28 cellular contexts compared by ENCODE assay signal in the genomic region with DNA sequence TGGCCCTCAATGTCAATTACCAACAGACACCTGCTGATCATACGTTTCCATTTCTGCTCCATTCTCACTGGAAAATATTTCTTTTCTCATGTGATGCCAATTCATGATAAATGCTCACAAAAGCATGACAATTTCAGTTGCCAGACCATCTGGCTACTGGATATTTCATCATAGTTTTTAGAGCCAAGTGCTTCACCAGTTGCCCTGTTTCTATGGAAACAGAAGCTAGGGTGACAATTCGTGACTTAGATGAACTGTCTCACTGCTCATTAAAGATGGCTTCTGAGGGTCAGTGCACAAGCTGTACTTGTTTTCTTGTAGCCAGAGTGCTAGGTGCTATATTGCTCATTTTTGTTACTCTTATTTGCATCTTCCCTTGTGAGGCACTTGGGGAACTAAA.
DNase-seq lines count a peak whose midpoint lies in the region; ATAC-seq, FAIRE-seq and TF ChIP-seq lines count a peak whose summit lies in the region.
"Had no signal": no experiment of that assay in that cellular context is flagged by ENCODE, and none has a peak within 500 bp of the region (broad histone marks: within the 10 kb centered on the region; RNA-seq: fewer than 3 reads in every experiment).

No MANE protein-coding gene starts in this region.

- H3K79me2 ChIP-seq in K562 (ENCODE audit: control insufficient read depth, insufficient read depth, low read length) (no peaks in the 10 kb centered on the region), SK-N-SH (ENCODE audit: insufficient read depth) (no peaks in the 10 kb centered on the region)
- H3K79me2 ChIP-seq: parathyroid adenoma had no signal

- intact Hi-C loops in K562 (cut with micrococcal nuclease): no loop called here

- no peak overlapping the region for H3K9ac ChIP-seq in K562 (ENCODE audit: insufficient read depth in 1 of 2, low read depth in 2 of 2, low read length in 2 of 2)
- no peak overlapping the region for H3K9ac ChIP-seq in SK-N-SH
- H3K9ac ChIP-seq: GM23248, parathyroid adenoma had no signal

- H3F3A ChIP-seq in SK-N-SH (replicated peaks; ENCODE audit: insufficient read depth): no peaks in the 10 kb centered on the region

- peak; percentile 28 to 66 for DNase-seq in NCI-H2081 (lab: John Stamatoyannopoulos, UW)
- no peak for DNase-seq in NCI-H2081 treated with DMSO at 0.1 percent for 48 hours (lab: John Stamatoyannopoulos, UW)
- peak; percentile 86 for DNase-seq in NCI-H2171 treated with DMSO at 0.1 percent for 48 hours (lab: John Stamatoyannopoulos, UW)
- DNase-seq in K562 (ENCODE audit: extremely low read depth in 1 of 4, low spot score in 3 of 4): no peak
- DNase-seq in superior temporal gyrus (ENCODE audit: extremely low spot score): peak; percentile 75
- no peak for DNase-seq in activated naive CD4-positive, alpha-beta T cell treated with Interleukin-2 at 50 U/mL for 16 hours
- DNase-seq in SK-N-SH: no peak
- no peak for DNase-seq in type B pancreatic cell (ENCODE audit: extremely low spot score, unreplicated experiment)
- DNase-seq: activated CD4-positive, alpha-beta T cell treated with anti-CD3 and anti-CD28 coated beads for 4 hours; activated T-cell treated with anti-CD3 and anti-CD28 coated beads, Interleukin-2, amount 50 U/mL, for 48 hours; effector CD8-positive, alpha-beta T cell; foreskin melanocyte; GM23248; left ventricle myocardium superior; NCI-H69; right cardiac atrium; SIG-M5; stomach; T-helper 1 cell; trophoblast cell had no signal

- TF ChIP-seq POLR2A in K562 (conservative IDR thresholded peaks at IDR 0.05): no peak

- ATAC-seq in K562: no peak
- ATAC-seq: A549; HepG2; left ventricle myocardium superior; natural killer cell treated with Interleukin-12 subunit alpha and Interleukin-12 subunit beta and Interleukin-15 and Interleukin-18, amount 100 ng/mL, for 72 hours; right cardiac atrium had no signal

- no TSS peak for BruUV-seq in K562 (replicated peaks; lab: Mats Ljungman, UMichigan)

- FAIRE-seq in K562 (lab: Jason Lieb, UNC): no peak
- FAIRE-seq: A549, astrocyte, HepG2 had no signal

- in situ Hi-C loops in K562 (cut with MboI): no loop called here

- TF ChIP-seq EP300 in K562 (IDR thresholded peaks at IDR 0.05; ENCODE audit: low read length): no peak
- TF ChIP-seq EP300 in SK-N-SH (IDR thresholded peaks at IDR 0.05; ENCODE audit: borderline replicate concordance in 1 of 2, low read depth in 1 of 2, low read length in 1 of 2): no peak

- POLR2A ChIA-PET in K562 (lab: Yijun Ruan, JAX) (no interaction called here), SK-N-SH (lab: Yijun Ruan, JAX) (no interaction called here)

- H3K27me3 ChIP-seq in K562 (ENCODE audit: control insufficient read depth in 2 of 2, insufficient read depth in 2 of 2, low read length in 2 of 2): no peaks in the 10 kb centered on the region
- H3K27me3 ChIP-seq in SK-N-SH (ENCODE audit: insufficient read depth): no peaks in the 10 kb centered on the region
- H3K27me3 ChIP-seq: stomach had no signal

- peaks cover 4% of the 10 kb centered on the region for H3K9me3 Mint-ChIP-seq in type B pancreatic cell
- H3K9me3 Mint-ChIP-seq: activated naive CD4-positive, alpha-beta T cell treated with anti-CD3 and anti-CD28 coated beads, Interleukin-2, amount 50 U/mL, for 24 hours had no signal

- no peak overlapping the region for H3K4me3 ChIP-seq in K562
- H3K4me3 ChIP-seq in SK-N-SH (ENCODE audit: low read depth in 2 of 2, low read length in 1 of 2): no peak overlapping the region
- H3K4me3 ChIP-seq: A549, GM23248, stomach had no signal

- no peaks in the 10 kb centered on the region for H3K9me3 ChIP-seq in K562 (replicated peaks; ENCODE audit: control insufficient read depth, insufficient read depth, low read depth, low read length)
- H3K9me3 ChIP-seq in SK-N-SH: no peaks in the 10 kb centered on the region
- H3K9me3 ChIP-seq: A549, stomach had no signal

- no peak for TF ChIP-seq CTCF in K562 (IDR thresholded peaks at IDR 0.05 in 2 of 3, conservative IDR thresholded peaks at IDR 0.05 in 1 of 3; ENCODE audit: insufficient read depth in 2 of 3, low read depth in 1 of 3, low read length in 3 of 3)
- TF ChIP-seq CTCF in SK-N-SH (IDR thresholded peaks at IDR 0.05): no peak
- TF ChIP-seq CTCF in type B pancreatic cell (conservative IDR thresholded peaks at IDR 0.05): no peak

- no peaks in the 10 kb centered on the region for H3K9me1 ChIP-seq in K562 (ENCODE audit: control insufficient read depth, insufficient read depth, low read length)

- H3K36me3 ChIP-seq in K562 (ENCODE audit: control insufficient read depth, insufficient read depth, low read length): no peaks in the 10 kb centered on the region
- H3K36me3 ChIP-seq in SK-N-SH (replicated peaks in 1 of 2; ENCODE audit: control insufficient read depth in 1 of 2, insufficient read depth in 2 of 2, low read length in 1 of 2): no peaks in the 10 kb centered on the region
- H3K36me3 ChIP-seq: stomach had no signal

- no peaks in the 10 kb centered on the region for H3K4me1 Mint-ChIP-seq in type B pancreatic cell (ENCODE audit: unreplicated experiment)
- H3K4me1 Mint-ChIP-seq: activated naive CD4-positive, alpha-beta T cell treated with anti-CD3 and anti-CD28 coated beads, Interleukin-2, amount 50 U/mL, for 24 hours; mesothelial cell of epicardium had no signal

- H3K4me3 Mint-ChIP-seq in type B pancreatic cell: no peak overlapping the region
- H3K4me3 Mint-ChIP-seq: activated naive CD4-positive, alpha-beta T cell treated with anti-CD3 and anti-CD28 coated beads, Interleukin-2, amount 50 U/mL, for 24 hours; mesothelial cell of epicardium; natural killer cell treated with Interleukin-12 subunit alpha and Interleukin-12 subunit beta and Interleukin-15 and Interleukin-18, amount 100 ng/mL, for 72 hours had no signal

- 0 out of 2 replicates have a peak, but pooled peaks cover 3% of the 10 kb centered on the region for H3K9me2 ChIP-seq in SK-N-SH

- H2AFZ ChIP-seq in K562 (ENCODE audit: low read depth, low read length) (no peak overlapping the region), SK-N-SH (ENCODE audit: low read depth) (no peak overlapping the region)
- H2AFZ ChIP-seq: GM23248, parathyroid adenoma had no signal

- WGBS in K562 (ENCODE audit: insufficient coverage, low coverage, missing lambda C conversion rate): 2% methylated on average over 2 of the region's 2 CpGs
- WGBS in SK-N-SH (ENCODE audit: low lambda C conversion rate): 0% methylated on average over 2 of the region's 2 CpGs

- H3K27ac ChIP-seq in K562 (ENCODE audit: extremely low read depth, low read depth, low read length) (no peak overlapping the region), SK-N-SH (ENCODE audit: low read depth in 2 of 2, low read length in 1 of 2) (no peak overlapping the region)
- H3K27ac ChIP-seq: A549, GM23248, HL-60, parathyroid adenoma, stomach had no signal

- no peak overlapping the region for H3K4me2 ChIP-seq in K562 (ENCODE audit: insufficient read depth, low read length)
- no peak overlapping the region for H3K4me2 ChIP-seq in SK-N-SH
- H3K4me2 ChIP-seq: A549 had no signal

- TF ChIP-seq RAD21 in K562 (CRISPR knock-in tag; conservative IDR thresholded peaks at IDR 0.05 in 1 of 2, IDR thresholded peaks at IDR 0.05 in 1 of 2): no peak
- no peak for TF ChIP-seq RAD21 in SK-N-SH (IDR thresholded peaks at IDR 0.05; ENCODE audit: low read length)

- H3K27ac Mint-ChIP-seq in type B pancreatic cell: no peak overlapping the region
- H3K27ac Mint-ChIP-seq: activated naive CD4-positive, alpha-beta T cell treated with anti-CD3 and anti-CD28 coated beads, Interleukin-2, amount 50 U/mL, for 24 hours; mesothelial cell of epicardium; natural killer cell treated with Interleukin-12 subunit alpha and Interleukin-12 subunit beta and Interleukin-15 and Interleukin-18, amount 100 ng/mL, for 72 hours had no signal

- no peaks in the 10 kb centered on the region for H3K36me3 Mint-ChIP-seq in type B pancreatic cell
- H3K36me3 Mint-ChIP-seq: activated naive CD4-positive, alpha-beta T cell treated with anti-CD3 and anti-CD28 coated beads, Interleukin-2, amount 50 U/mL, for 24 hours; mesothelial cell of epicardium; natural killer cell treated with Interleukin-12 subunit alpha and Interleukin-12 subunit beta and Interleukin-15 and Interleukin-18, amount 100 ng/mL, for 72 hours had no signal

- no peaks in the 10 kb centered on the region for H3K27me3 Mint-ChIP-seq in type B pancreatic cell

- H3K4me1 ChIP-seq in K562 (replicated peaks in 1 of 2; ENCODE audit: control insufficient read depth in 2 of 2, insufficient read depth in 2 of 2, low read length in 2 of 2): no peaks in the 10 kb centered on the region
- H3K4me1 ChIP-seq in SK-N-SH (ENCODE audit: control insufficient read depth in 1 of 2, insufficient read depth in 2 of 2, low read depth in 1 of 2, low read length in 1 of 2): no peaks in the 10 kb centered on the region
- H3K4me1 ChIP-seq: A549, parathyroid adenoma, stomach had no signal

- H4K20me1 ChIP-seq in K562 (replicated peaks; ENCODE audit: control insufficient read depth, insufficient read depth, low read length) (no peaks in the 10 kb centered on the region), SK-N-SH (ENCODE audit: insufficient read depth) (no peaks in the 10 kb centered on the region)

- CTCF ChIA-PET in K562 (lab: Yijun Ruan, JAX; ENCODE audit: low intra/inter-chr PET ratio): no interaction called here
- CTCF ChIA-PET in SK-N-SH (lab: Yijun Ruan, JAX): interaction anchor here (0.6 kb wide), 1 partner anchor 105 kb away, joined by 3 read pairs; no protein-coding TSS in a partner anchor

TF ChIP-seq in K562, 482 proteins besides CTCF, POLR2A, EP300 and RAD21 (continues in another document):
- TF ChIP-seq, protein P1, sequence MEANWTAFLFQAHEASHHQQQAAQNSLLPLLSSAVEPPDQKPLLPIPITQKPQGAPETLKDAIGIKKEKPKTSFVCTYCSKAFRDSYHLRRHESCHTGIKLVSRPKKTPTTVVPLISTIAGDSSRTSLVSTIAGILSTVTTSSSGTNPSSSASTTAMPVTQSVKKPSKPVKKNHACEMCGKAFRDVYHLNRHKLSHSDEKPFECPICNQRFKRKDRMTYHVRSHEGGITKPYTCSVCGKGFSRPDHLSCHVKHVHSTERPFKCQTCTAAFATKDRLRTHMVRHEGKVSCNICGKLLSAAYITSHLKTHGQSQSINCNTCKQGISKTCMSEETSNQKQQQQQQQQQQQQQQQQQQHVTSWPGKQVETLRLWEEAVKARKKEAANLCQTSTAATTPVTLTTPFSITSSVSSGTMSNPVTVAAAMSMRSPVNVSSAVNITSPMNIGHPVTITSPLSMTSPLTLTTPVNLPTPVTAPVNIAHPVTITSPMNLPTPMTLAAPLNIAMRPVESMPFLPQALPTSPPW (CRISPR knock-in tag; IDR thresholded peaks at IDR 0.05): no peak

TF ChIP-seq in SK-N-SH, 30 proteins besides CTCF, POLR2A, EP300 and RAD21 (continues in another document):
- TF ChIP-seq NFIC (IDR thresholded peaks at IDR 0.05; ENCODE audit: borderline replicate concordance) (no peak), NRF1 (IDR thresholded peaks at IDR 0.05; ENCODE audit: low read depth, low read length) (no peak)

Comparison
In these comparisons a context has a peak if more than half of its experiments do, and no peak if none do; other contexts are left out.
1. DNase-seq: peak in NCI-H2081 (2 of 2), NCI-H2171 treated with DMSO at 0.1 percent for 48 hours (single experiment) and superior temporal gyrus (single experiment); none in NCI-H2081 treated with DMSO at 0.1 percent for 48 hours (single experiment), K562 (0 of 4), activated naive CD4-positive, alpha-beta T cell treated with Interleukin-2 at 50 U/mL for 16 hours (single experiment), SK-N-SH (single experiment) and type B pancreatic cell (single experiment).